In the genomic region with DNA sequence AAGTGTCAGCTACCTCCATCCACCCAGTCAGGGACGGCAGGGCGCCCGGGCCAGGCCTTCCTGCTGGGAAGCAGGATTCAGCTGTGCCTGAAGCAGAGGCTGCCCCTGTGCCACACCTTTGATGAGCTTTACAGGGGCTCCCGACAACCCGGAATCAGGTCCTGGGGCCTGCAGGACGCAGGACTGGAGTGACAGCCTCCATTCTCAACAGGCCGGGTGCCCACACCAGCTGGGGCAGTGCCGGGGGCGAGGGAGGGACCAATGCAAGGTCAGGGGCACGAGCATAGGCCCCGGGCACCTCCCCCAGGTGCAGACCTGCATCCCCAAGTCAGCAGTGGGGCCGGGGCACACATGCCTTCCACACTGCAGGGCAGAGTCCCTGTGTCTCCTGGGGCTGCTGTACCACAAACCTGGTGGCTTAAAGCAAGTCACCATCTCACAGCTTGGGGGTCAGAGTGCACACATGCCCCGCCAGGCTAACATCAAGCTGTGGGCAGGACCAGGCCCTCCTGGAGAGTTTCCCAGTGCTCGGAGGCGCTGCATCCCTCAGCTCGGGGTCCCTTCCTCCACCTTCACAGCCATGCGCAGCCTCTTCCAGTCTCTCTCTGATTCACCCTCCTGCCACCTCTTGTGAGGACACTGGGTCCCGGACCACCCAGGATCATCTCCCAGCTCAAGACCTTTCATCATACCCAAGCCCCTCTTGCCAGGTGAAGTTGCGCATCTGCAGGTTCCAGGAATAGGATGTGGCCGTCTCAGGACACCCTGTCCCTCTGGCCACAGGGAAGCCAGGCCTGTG, we compare ENCODE assay signal across 1 cellular context.
TF ChIP-seq lines count a peak whose summit lies in the region.

No MANE protein-coding gene starts in this region.

TF ChIP-seq in SK-N-SH, 30 proteins besides CTCF, POLR2A, EP300 and RAD21:
- TF ChIP-seq, protein P1, sequence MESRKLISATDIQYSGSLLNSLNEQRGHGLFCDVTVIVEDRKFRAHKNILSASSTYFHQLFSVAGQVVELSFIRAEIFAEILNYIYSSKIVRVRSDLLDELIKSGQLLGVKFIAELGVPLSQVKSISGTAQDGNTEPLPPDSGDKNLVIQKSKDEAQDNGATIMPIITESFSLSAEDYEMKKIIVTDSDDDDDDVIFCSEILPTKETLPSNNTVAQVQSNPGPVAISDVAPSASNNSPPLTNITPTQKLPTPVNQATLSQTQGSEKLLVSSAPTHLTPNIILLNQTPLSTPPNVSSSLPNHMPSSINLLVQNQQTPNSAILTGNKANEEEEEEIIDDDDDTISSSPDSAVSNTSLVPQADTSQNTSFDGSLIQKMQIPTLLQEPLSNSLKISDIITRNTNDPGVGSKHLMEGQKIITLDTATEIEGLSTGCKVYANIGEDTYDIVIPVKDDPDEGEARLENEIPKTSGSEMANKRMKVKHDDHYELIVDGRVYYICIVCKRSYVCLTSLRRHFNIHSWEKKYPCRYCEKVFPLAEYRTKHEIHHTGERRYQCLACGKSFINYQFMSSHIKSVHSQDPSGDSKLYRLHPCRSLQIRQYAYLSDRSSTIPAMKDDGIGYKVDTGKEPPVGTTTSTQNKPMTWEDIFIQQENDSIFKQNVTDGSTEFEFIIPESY (IDR thresholded peaks at IDR 0.05; ENCODE audit: borderline replicate concordance, low read depth): no peak
- TF ChIP-seq RFX5 (IDR thresholded peaks at IDR 0.05; ENCODE audit: low read length) (no peak), GATA2 (CRISPR knock-in tag; IDR thresholded peaks at IDR 0.05) (no peak), NRF1 (IDR thresholded peaks at IDR 0.05; ENCODE audit: low read depth, low read length) (no peak), TEAD4 (IDR thresholded peaks at IDR 0.05; ENCODE audit: borderline replicate concordance, insufficient read depth) (no peak), CHD2 (IDR thresholded peaks at IDR 0.05; ENCODE audit: low read length, partially characterized antibody) (no peak), GABPA (IDR thresholded peaks at IDR 0.05; ENCODE audit: low read depth) (no peak), JUND (IDR thresholded peaks at IDR 0.05) (no peak), FOSL2 (IDR thresholded peaks at IDR 0.05; ENCODE audit: borderline replicate concordance, low read depth) (no peak), RXRA (IDR thresholded peaks at IDR 0.05; ENCODE audit: borderline replicate concordance, low read depth) (no peak), FOXM1 (IDR thresholded peaks at IDR 0.05; ENCODE audit: low read depth) (no peak), MXI1 (IDR thresholded peaks at IDR 0.05; ENCODE audit: low read depth, low read length) (no peak), ELF1 (IDR thresholded peaks at IDR 0.05) (no peak), NFIC (IDR thresholded peaks at IDR 0.05; ENCODE audit: borderline replicate concordance) (no peak), RCOR1 (IDR thresholded peaks at IDR 0.05; ENCODE audit: low read length) (no peak), TAF1 (IDR thresholded peaks at IDR 0.05; ENCODE audit: borderline replicate concordance, low read depth, low read length) (no peak), MEF2A (IDR thresholded peaks at IDR 0.05; ENCODE audit: borderline replicate concordance, low read depth) (no peak)
- TF ChIP-seq, protein P2, sequence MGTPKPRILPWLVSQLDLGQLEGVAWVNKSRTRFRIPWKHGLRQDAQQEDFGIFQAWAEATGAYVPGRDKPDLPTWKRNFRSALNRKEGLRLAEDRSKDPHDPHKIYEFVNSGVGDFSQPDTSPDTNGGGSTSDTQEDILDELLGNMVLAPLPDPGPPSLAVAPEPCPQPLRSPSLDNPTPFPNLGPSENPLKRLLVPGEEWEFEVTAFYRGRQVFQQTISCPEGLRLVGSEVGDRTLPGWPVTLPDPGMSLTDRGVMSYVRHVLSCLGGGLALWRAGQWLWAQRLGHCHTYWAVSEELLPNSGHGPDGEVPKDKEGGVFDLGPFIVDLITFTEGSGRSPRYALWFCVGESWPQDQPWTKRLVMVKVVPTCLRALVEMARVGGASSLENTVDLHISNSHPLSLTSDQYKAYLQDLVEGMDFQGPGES (IDR thresholded peaks at IDR 0.05; ENCODE audit: low read depth, low read length): no peak
